Comparison of ENCODE assay signal across 8 cellular contexts in genomic region chr2:182650704-182651103, GRCh38.
DNase-seq lines count a peak whose midpoint lies in the region; ATAC-seq and TF ChIP-seq lines count a peak whose summit lies in the region.

No MANE protein-coding gene starts in this region.

- 56% methylated on average over 4 of the region's 4 CpGs for WGBS in mammary epithelial cell (ENCODE audit: low coverage, missing lambda C conversion rate)
- 50 to 60% methylated on average over 4 of the region's 4 CpGs for WGBS in lung, 2 donors

- peak; percentile 44 for DNase-seq in AG09309 (ENCODE audit: low read depth)
- DNase-seq in NCI-H2227 treated with DMSO at 0.1 percent for 48 hours (lab: John Stamatoyannopoulos, UW) = peak; percentile 80
- peak; percentile 34 for DNase-seq in mammary epithelial cell
- DNase-seq in lung (ENCODE audit: low spot score) = no peak
- DNase-seq in HK-2 (ENCODE audit: unreplicated experiment) = no peak

- H2AFZ ChIP-seq in mammary epithelial cell (ENCODE audit: low read depth, low read length) = no peak overlapping the region

- no peaks in the 10 kb centered on the region for H3K79me2 ChIP-seq in mammary epithelial cell (ENCODE audit: insufficient read depth, low read length)

- in situ Hi-C loops in mammary epithelial cell (cut with MboI; ENCODE audit: low sequenced_read_pairs in 2 of 2) = loop anchor here (5.0 to 10.0 kb wide), 2 partner anchors 463 to 466 kb away; no protein-coding TSS in a partner anchor

- no peak overlapping the region for H3K4me3 ChIP-seq in AG09309 (ENCODE audit: control insufficient read depth, low read depth, low read length)
- no peak overlapping the region for H3K4me3 ChIP-seq in mammary epithelial cell (replicated peaks in 1 of 3; ENCODE audit: insufficient read depth in 1 of 3, low read depth in 2 of 3, low read length in 3 of 3)
- H3K4me3 ChIP-seq in lung = no peak overlapping the region

- H3K36me3 ChIP-seq in mammary epithelial cell (ENCODE audit: insufficient read depth, low read length) (no peaks in the 10 kb centered on the region), lung (ENCODE audit: control insufficient read depth in 2 of 2, insufficient read depth in 2 of 2, low read length in 2 of 2) (no peaks in the 10 kb centered on the region)

- H4K20me1 ChIP-seq in mammary epithelial cell (ENCODE audit: insufficient read depth, low read length) = no peaks in the 10 kb centered on the region

- H3K9me3 ChIP-seq in mammary epithelial cell (replicated peaks; ENCODE audit: insufficient read depth, low read length) = no peaks in the 10 kb centered on the region
- no peaks in the 10 kb centered on the region for H3K9me3 ChIP-seq in lung (ENCODE audit: control insufficient read depth in 2 of 2, insufficient read depth in 1 of 2, low read length in 1 of 2)

- H3K9ac ChIP-seq in mammary epithelial cell (ENCODE audit: insufficient read depth, low read length) = no peak overlapping the region

- peak; percentile 34 for TF ChIP-seq CTCF in AG09309 (IDR thresholded peaks at IDR 0.05; ENCODE audit: control insufficient read depth, insufficient read depth, low read depth, low read length, missing control alignments)
- TF ChIP-seq CTCF in mammary epithelial cell (conservative IDR thresholded peaks at IDR 0.05 in 1 of 2, IDR thresholded peaks at IDR 0.05 in 1 of 2; ENCODE audit: extremely low read depth in 1 of 2, insufficient read depth in 1 of 2, low read depth in 1 of 2, low read length in 2 of 2) = peak; percentile 39 to 43
- peak; percentile 4 for TF ChIP-seq CTCF in lung (IDR thresholded peaks at IDR 0.05; ENCODE audit: control extremely low read depth, extremely low read depth)

- CTCF ChIA-PET in mammary epithelial cell (lab: Charles Lee; ENCODE audit: low non-redundant PET) = no interaction called here

- ATAC-seq in GM21423 (IDR thresholded peaks at IDR 0.05; ENCODE audit: unreplicated experiment) = peak; percentile 42
- no peak for ATAC-seq in lung (ENCODE audit: insufficient read depth, low FRiP score)
- no peak for ATAC-seq in GM21717 (IDR thresholded peaks at IDR 0.05; ENCODE audit: unreplicated experiment)
- ATAC-seq in activated CD4-positive, CD25-positive, alpha-beta regulatory T cell treated with anti-CD3 and anti-CD28 coated beads, Interleukin-2, amount 50 U/mL, for 24 hours = no peak

- dilution Hi-C loops in mammary epithelial cell (cut with HindIII; ENCODE audit: low sequenced_read_pairs) = loop anchor here (25.0 kb wide), 1 partner anchor 463 kb away; no protein-coding TSS in a partner anchor

- BruUV-seq in mammary epithelial cell (replicated peaks; lab: Mats Ljungman, UMichigan) = no TSS peak

- intact Hi-C loops in mammary epithelial cell (cut with micrococcal nuclease) = loop anchor here (1.0 to 5.0 kb wide), 4 partner anchors 350 to 464 kb away; no protein-coding TSS in a partner anchor

- no peak overlapping the region for H3K4me2 ChIP-seq in mammary epithelial cell (ENCODE audit: insufficient read depth, low read depth, low read length)

- H3K27me3 ChIP-seq in mammary epithelial cell (ENCODE audit: insufficient read depth, low read length) (no peaks in the 10 kb centered on the region), lung (ENCODE audit: control insufficient read depth, insufficient read depth) (no peaks in the 10 kb centered on the region)

- H3K27ac ChIP-seq in mammary epithelial cell (ENCODE audit: insufficient read depth, low read depth, low read length) (no peak overlapping the region), lung (ENCODE audit: low read depth in 1 of 2, low read length in 1 of 2) (no peak overlapping the region)

- H3K4me1 ChIP-seq in mammary epithelial cell (ENCODE audit: insufficient read depth, low read length) (no peaks in the 10 kb centered on the region), lung (ENCODE audit: control insufficient read depth in 2 of 2, insufficient read depth in 2 of 2, low read length in 2 of 2) (no peaks in the 10 kb centered on the region)

Comparison
In these comparisons a context has a peak if more than half of its experiments do, and no peak if none do; other contexts are left out.
1. DNase-seq: peak in AG09309 (single experiment), NCI-H2227 treated with DMSO at 0.1 percent for 48 hours (single experiment) and mammary epithelial cell (single experiment); none in lung (single experiment) and HK-2 (single experiment).
2. Peak in every context shown above with its lines, with median percentiles within 50 percentile points of each other: CTCF ChIP-seq.